In the genomic region with DNA sequence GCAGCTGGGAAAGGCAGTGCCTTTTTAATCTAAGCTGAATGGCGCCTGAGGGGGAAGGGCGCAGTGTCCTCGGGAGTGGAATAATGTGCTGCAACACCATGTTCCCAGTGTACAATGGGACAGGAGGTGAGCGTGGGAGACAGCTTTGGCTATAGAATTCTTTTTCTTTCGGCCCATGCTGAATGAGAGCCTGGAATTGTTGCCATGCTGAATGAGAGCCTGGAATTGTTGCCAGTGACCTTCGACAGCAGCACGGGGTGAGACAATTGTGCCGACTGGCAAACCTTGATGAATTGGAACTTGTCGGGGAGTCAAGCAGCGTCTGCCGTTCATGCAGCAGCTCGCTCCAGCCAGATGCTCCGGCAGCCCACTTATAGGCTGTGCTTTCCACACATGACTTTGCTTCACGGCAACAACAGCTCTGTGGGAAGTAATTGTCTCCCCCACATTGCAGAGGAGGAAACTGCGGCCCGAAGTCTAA, we compare ENCODE assay signal across 20 cellular contexts.
DNase-seq lines count a peak whose midpoint lies in the region; TF ChIP-seq lines count a peak whose summit lies in the region.
"Had no signal": no experiment of that assay in that cellular context is flagged by ENCODE, and none has a peak within 500 bp of the region (broad histone marks: within the 10 kb centered on the region; RNA-seq: fewer than 3 reads in every experiment).

No MANE protein-coding gene starts in this region.

- peak overlapping the region; percentile 26 for H3K4me3 ChIP-seq in coronary artery
- H3K4me3 ChIP-seq: tibial nerve had no signal

- H3K27ac ChIP-seq in coronary artery (no peak overlapping the region), substantia nigra (ENCODE audit: low read depth, low read length, poor library complexity, severe bottlenecking) (no peak overlapping the region)

- DNase-seq in NCI-H82 (lab: John Stamatoyannopoulos, UW) (peak; percentile 44), NCI-H82 treated with DMSO at 0.1 percent for 48 hours (lab: John Stamatoyannopoulos, UW; ENCODE audit: unreplicated experiment) (no peak), coronary artery (ENCODE audit: low spot score) (no peak), medulla oblongata (ENCODE audit: extremely low spot score) (peak; percentile 44), substantia nigra (lab: John Stamatoyannopoulos, UW) (peak in 29 of 49 donors; percentile 5 to 58 (median 40)), NCI-H2196 treated with DMSO at 0.1 percent for 48 hours (lab: John Stamatoyannopoulos, UW; ENCODE audit: unreplicated experiment) (no peak)
- no peak for DNase-seq in stimulated activated CD4-positive, alpha-beta T cell treated with anti-CD3 and anti-CD28 coated beads, Interleukin-2, amount 100 ng/mL, for 24 hours
- DNase-seq in activated CD4-positive, alpha-beta memory T cell treated with anti-CD3 and anti-CD28 coated beads, Interleukin-2, amount 10 ng/mL, durations not matched to agents 7 days and 5 days: no peak
- DNase-seq: activated CD4-positive, alpha-beta T cell treated with anti-CD3 and anti-CD28 coated beads, Interleukin-2, amount 50 U/mL, for 48 hours; activated T-cell treated with anti-CD3 and anti-CD28 coated beads, Interleukin-2, amount 50 U/mL, for 4 hours; central memory CD4-positive, alpha-beta T cell; GOT3; NCI-H2081; NK-92 treated with Interleukin-12 subunit alpha and Interleukin-12 subunit beta, amount 100 ng/mL, for 24 hours; RPMI8226; stimulated activated CD4-positive, alpha-beta T cell treated with anti-CD3 and anti-CD28 coated beads, Interleukin-12 subunit alpha, Interleukin-12 subunit beta, amount 100 ng/mL, for 4 hours had no signal

- CTCF ChIA-PET in activated CD4-positive, alpha-beta memory T cell treated with anti-CD3 and anti-CD28 coated beads, Interleukin-2, amount 10 ng/mL, durations not matched to agents 7 days and 5 days (lab: Charles Lee): no interaction called here

- no peaks in the 10 kb centered on the region for H3K36me3 Mint-ChIP-seq in activated CD4-positive, alpha-beta memory T cell treated with anti-CD3 and anti-CD28 coated beads, Interleukin-2, amount 10 ng/mL, durations not matched to agents 7 days and 5 days (ENCODE audit: low read depth)
- H3K36me3 Mint-ChIP-seq: activated naive CD4-positive, alpha-beta T cell treated with anti-CD3 and anti-CD28 coated beads, Interleukin-2, amount 50 U/mL, for 72 hours; stimulated activated effector memory CD8-positive, alpha-beta T cell treated with anti-CD3 and anti-CD28 coated beads, Interleukin-12 subunit alpha, Interleukin-12 subunit beta, amount 100 ng/mL, for 72 hours had no signal

- peaks cover 10% of the 10 kb centered on the region for H3K27me3 Mint-ChIP-seq in activated CD4-positive, alpha-beta memory T cell treated with anti-CD3 and anti-CD28 coated beads, Interleukin-2, amount 10 ng/mL, durations not matched to agents 7 days and 5 days

- H3K4me1 Mint-ChIP-seq in activated CD4-positive, alpha-beta memory T cell treated with anti-CD3 and anti-CD28 coated beads, Interleukin-2, amount 10 ng/mL, durations not matched to agents 7 days and 5 days: no peaks in the 10 kb centered on the region
- H3K4me1 Mint-ChIP-seq: stimulated activated effector memory CD8-positive, alpha-beta T cell treated with anti-CD3 and anti-CD28 coated beads, Interleukin-12 subunit alpha, Interleukin-12 subunit beta, amount 100 ng/mL, for 72 hours had no signal

- no peaks in the 10 kb centered on the region for H3K9me3 Mint-ChIP-seq in activated CD4-positive, alpha-beta memory T cell treated with anti-CD3 and anti-CD28 coated beads, Interleukin-2, amount 10 ng/mL, durations not matched to agents 7 days and 5 days
- H3K9me3 Mint-ChIP-seq: activated naive CD4-positive, alpha-beta T cell treated with anti-CD3 and anti-CD28 coated beads, Interleukin-2, amount 50 U/mL, for 72 hours; activated T-cell treated with anti-CD3 and anti-CD28 coated beads, Interleukin-2, amount 50 U/mL, for 4 hours; stimulated activated effector memory CD8-positive, alpha-beta T cell treated with anti-CD3 and anti-CD28 coated beads, Interleukin-12 subunit alpha, Interleukin-12 subunit beta, amount 100 ng/mL, for 72 hours had no signal

- POLR2A ChIA-PET in activated CD4-positive, alpha-beta memory T cell treated with anti-CD3 and anti-CD28 coated beads, Interleukin-2, amount 10 ng/mL, durations not matched to agents 7 days and 5 days (lab: Charles Lee): no interaction called here

- H3K4me3 Mint-ChIP-seq in activated CD4-positive, alpha-beta memory T cell treated with anti-CD3 and anti-CD28 coated beads, Interleukin-2, amount 10 ng/mL, durations not matched to agents 7 days and 5 days: no peak overlapping the region
- H3K4me3 Mint-ChIP-seq: activated T-cell treated with anti-CD3 and anti-CD28 coated beads, Interleukin-2, amount 50 U/mL, for 4 hours; stimulated activated effector memory CD8-positive, alpha-beta T cell treated with anti-CD3 and anti-CD28 coated beads, Interleukin-12 subunit alpha, Interleukin-12 subunit beta, amount 100 ng/mL, for 72 hours had no signal

- H3K27ac Mint-ChIP-seq in activated CD4-positive, alpha-beta memory T cell treated with anti-CD3 and anti-CD28 coated beads, Interleukin-2, amount 10 ng/mL, durations not matched to agents 7 days and 5 days: no peak overlapping the region
- H3K27ac Mint-ChIP-seq: activated naive CD4-positive, alpha-beta T cell treated with anti-CD3 and anti-CD28 coated beads, Interleukin-2, amount 50 U/mL, for 72 hours; progenitor cell of endocrine pancreas; stimulated activated effector memory CD8-positive, alpha-beta T cell treated with anti-CD3 and anti-CD28 coated beads, Interleukin-12 subunit alpha, Interleukin-12 subunit beta, amount 100 ng/mL, for 72 hours had no signal

- no peak for TF ChIP-seq CTCF in coronary artery (IDR thresholded peaks at IDR 0.05)

Comparison
In these comparisons a context has a peak if more than half of its experiments do, and no peak if none do; other contexts are left out.
1. DNase-seq: peak in NCI-H82 (single experiment), medulla oblongata (single experiment) and substantia nigra (29 of 49); none in NCI-H82 treated with DMSO at 0.1 percent for 48 hours (single experiment), coronary artery (single experiment), NCI-H2196 treated with DMSO at 0.1 percent for 48 hours (single experiment), stimulated activated CD4-positive, alpha-beta T cell treated with anti-CD3 and anti-CD28 coated beads, Interleukin-2, amount 100 ng/mL, for 24 hours (0 of 2) and activated CD4-positive, alpha-beta memory T cell treated with anti-CD3 and anti-CD28 coated beads, Interleukin-2, amount 10 ng/mL, durations not matched to agents 7 days and 5 days (single experiment).